In the genomic region with DNA sequence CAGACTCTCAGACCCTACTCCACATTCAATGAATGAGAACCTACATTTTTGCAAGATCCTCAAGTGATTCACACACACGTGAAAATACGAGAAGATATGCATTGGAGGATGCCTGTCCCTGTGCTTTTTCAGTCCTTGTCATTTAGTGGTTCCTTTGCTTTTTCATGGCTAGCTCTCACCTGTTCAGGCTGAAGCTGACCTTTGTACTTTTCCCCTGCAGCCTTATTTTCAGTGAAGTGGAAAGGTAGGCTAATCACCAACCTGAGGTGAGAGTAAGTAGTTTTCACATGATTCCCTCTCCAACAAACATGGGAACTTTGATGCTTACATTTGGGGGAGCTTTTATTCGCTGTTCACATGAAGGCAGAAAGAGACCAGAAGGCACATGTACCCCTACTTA, we compare ENCODE assay signal across 19 cellular contexts. TPM values are rescaled to one million over a fixed set of nuclear protein-coding genes. Genes with fewer than 3 reads are reported as not detected.
DNase-seq lines count a peak whose midpoint lies in the region; ATAC-seq, FAIRE-seq and TF ChIP-seq lines count a peak whose summit lies in the region.
"Had no signal": no experiment of that assay in that cellular context is flagged by ENCODE, and none has a peak within 500 bp of the region (broad histone marks: within the 10 kb centered on the region; RNA-seq: fewer than 3 reads in every experiment).

No MANE protein-coding gene starts in this region.

- no peak for TF ChIP-seq EP300 in ovary (IDR thresholded peaks at IDR 0.05)

- FAIRE-seq in kidney (lab: Jason Lieb, UNC), result no peak

- peaks cover 7% of the 10 kb centered on the region for H3K36me3 Mint-ChIP-seq in activated naive CD8-positive, alpha-beta T cell
- peaks cover 25% of the 10 kb centered on the region for H3K36me3 Mint-ChIP-seq in activated naive CD8-positive, alpha-beta T cell treated with anti-CD3 and anti-CD28 coated beads for 36 hours
- H3K36me3 Mint-ChIP-seq in nephron (ENCODE audit: low read depth), result peaks cover 30% of the 10 kb centered on the region

- H3K9ac ChIP-seq in kidney (ENCODE audit: low read length in 2 of 2), result no peak overlapping the region
- H3K9ac ChIP-seq: KMS-11 had no signal

- H3K4me1 ChIP-seq in kidney (ENCODE audit: control insufficient read depth in 1 of 2, insufficient read depth in 1 of 2, low read depth in 1 of 2, low read length in 2 of 2), result peaks cover 10 to 17% of the 10 kb centered on the region in 2 donors
- H3K4me1 ChIP-seq in ovary (ENCODE audit: insufficient read depth), result peaks cover 28% of the 10 kb centered on the region

- TF ChIP-seq CTCF in kidney (IDR thresholded peaks at IDR 0.05; ENCODE audit: borderline replicate concordance, extremely low read depth, insufficient read depth) (no peak), nephron (IDR thresholded peaks at IDR 0.05; ENCODE audit: unreplicated experiment in 3 of 3) (no peak), ovary (IDR thresholded peaks at IDR 0.05) (no peak)

- H3K4me3 ChIP-seq in kidney (ENCODE audit: low read length in 2 of 2) (peak overlapping the region in 1 of 2 donors; percentile 8), ovary (no peak overlapping the region)
- H3K4me3 ChIP-seq: GM23338 had no signal

- H3K9me3 ChIP-seq in kidney (ENCODE audit: control insufficient read depth in 1 of 2, low read length in 2 of 2) (no peaks in the 10 kb centered on the region), ovary (no peaks in the 10 kb centered on the region)
- H3K9me3 ChIP-seq: Caco-2 had no signal

- no peak for DNase-seq in activated naive CD8-positive, alpha-beta T cell treated with anti-CD3 and anti-CD28 coated beads for 36 hours
- DNase-seq in kidney (no peak), ovary (no peak), OCI-M1 (lab: John Stamatoyannopoulos, UW) (no peak)
- DNase-seq in activated effector memory CD4-positive, alpha-beta T cell treated with Interleukin-2 at 50 U/mL for 16 hours, result no peak
- DNase-seq: DND-41, GF-D8, NCI-H1092 treated with DMSO at 0.1 percent for 48 hours, NCI-H1694, NCI-H774 had no signal

- H3K27ac ChIP-seq in kidney (ENCODE audit: low read depth in 2 of 2, low read length in 2 of 2) (peak overlapping the region; percentile 26 to 45), ovary (no peak overlapping the region)
- H3K27ac ChIP-seq: C4-2B, KMS-11 had no signal

- no peak for ATAC-seq in GM19452 (IDR thresholded peaks at IDR 0.05; ENCODE audit: unreplicated experiment)
- ATAC-seq: GM23338, Panc1, Right ventricle myocardium inferior had no signal

- no peaks in the 10 kb centered on the region for H3K27me3 Mint-ChIP-seq in activated naive CD8-positive, alpha-beta T cell
- no peaks in the 10 kb centered on the region for H3K27me3 Mint-ChIP-seq in activated naive CD8-positive, alpha-beta T cell treated with anti-CD3 and anti-CD28 coated beads for 36 hours
- no peaks in the 10 kb centered on the region for H3K27me3 Mint-ChIP-seq in nephron (ENCODE audit: low read depth)

- H3K4me1 Mint-ChIP-seq in activated naive CD8-positive, alpha-beta T cell (ENCODE audit: low read depth), result peaks cover 51% of the 10 kb centered on the region
- peaks cover 46% of the 10 kb centered on the region for H3K4me1 Mint-ChIP-seq in activated naive CD8-positive, alpha-beta T cell treated with anti-CD3 and anti-CD28 coated beads for 36 hours
- H3K4me1 Mint-ChIP-seq in nephron, result peaks cover 41% of the 10 kb centered on the region

- no peak overlapping the region for H3K4me3 Mint-ChIP-seq in activated naive CD8-positive, alpha-beta T cell
- H3K4me3 Mint-ChIP-seq in activated naive CD8-positive, alpha-beta T cell treated with anti-CD3 and anti-CD28 coated beads for 36 hours, result no peak overlapping the region
- no peak overlapping the region for H3K4me3 Mint-ChIP-seq in nephron
- H3K4me3 Mint-ChIP-seq: GM23338 had no signal

- H3K27ac Mint-ChIP-seq in activated naive CD8-positive, alpha-beta T cell, result peak overlapping the region; percentile 18
- H3K27ac Mint-ChIP-seq in activated naive CD8-positive, alpha-beta T cell treated with anti-CD3 and anti-CD28 coated beads for 36 hours, result no peak overlapping the region
- peak overlapping the region; percentile 82 to 96 (median 86) for H3K27ac Mint-ChIP-seq in nephron
- H3K27ac Mint-ChIP-seq: GM23338 had no signal

- WGBS in ovary, 3 donors, result 85 to 88% (median 86%) methylated on average over 3 of the region's 3 CpGs

- no peaks in the 10 kb centered on the region for H3K36me3 ChIP-seq in kidney (ENCODE audit: control insufficient read depth in 1 of 2, insufficient read depth in 2 of 2, low read length in 2 of 2)
- no peaks in the 10 kb centered on the region for H3K36me3 ChIP-seq in ovary

- no peaks in the 10 kb centered on the region for H3K9me3 Mint-ChIP-seq in activated naive CD8-positive, alpha-beta T cell (ENCODE audit: low read depth)
- no peaks in the 10 kb centered on the region for H3K9me3 Mint-ChIP-seq in activated naive CD8-positive, alpha-beta T cell treated with anti-CD3 and anti-CD28 coated beads for 36 hours
- no peaks in the 10 kb centered on the region for H3K9me3 Mint-ChIP-seq in nephron
- H3K9me3 Mint-ChIP-seq: GM23338 had no signal

- TF ChIP-seq POLR2A in ovary (IDR thresholded peaks at IDR 0.05), result no peak

- H3K27me3 ChIP-seq in ovary, result no peaks in the 10 kb centered on the region

- intact Hi-C loops in kidney (cut with DNase I) (no loop called here), ovary (cut with DNase I) (loop anchor here in 1 of 4 donors (1.0 kb wide), 1 partner anchor 28 kb away; no protein-coding TSS in a partner anchor)

RNA-seq across cellular contexts. Expression of gene ITPR1, which starts 8.3 kb away (rescaled TPM):
- total RNA-seq in activated naive CD8-positive, alpha-beta T cell treated with anti-CD3 and anti-CD28 coated beads for 36 hours, result 10 to 100 TPM; 58.4 to 59.5 TPM
- total RNA-seq in kidney (81.2 TPM), ovary (100 to 1,000 TPM in 6 of 7 donors, 10 to 100 TPM in 1; 78.5 to 313 (median 146) TPM)
- polyA plus RNA-seq in kidney (ENCODE audit: insufficient read depth, low read depth, low replicate concordance) (30.2 TPM), ovary (100 to 1,000 TPM in 1 of 2 donors, 10 to 100 TPM in 1; 59.5 to 144 TPM)

RNA-seq across cellular contexts. Expression of gene SUMF1, which starts 34.4 kb away (rescaled TPM):
- total RNA-seq in activated naive CD8-positive, alpha-beta T cell treated with anti-CD3 and anti-CD28 coated beads for 36 hours, result 1 to 10 TPM; 6.3 to 7.1 TPM
- total RNA-seq in kidney (50.1 TPM), ovary (10 to 100 TPM; 21.3 to 57.2 (median 24.7) TPM)
- polyA plus RNA-seq in kidney (ENCODE audit: insufficient read depth, low read depth, low replicate concordance) (50.6 TPM), ovary (10 to 100 TPM; 17.6 to 31.0 TPM)

Comparison
In these comparisons a context has a peak if more than half of its experiments do, and no peak if none do; other contexts are left out.
1. H3K27ac ChIP-seq: peak in kidney (2 of 2); none in ovary (0 of 2).